Comparison of ENCODE assay signal across 22 cellular contexts in the genomic region with DNA sequence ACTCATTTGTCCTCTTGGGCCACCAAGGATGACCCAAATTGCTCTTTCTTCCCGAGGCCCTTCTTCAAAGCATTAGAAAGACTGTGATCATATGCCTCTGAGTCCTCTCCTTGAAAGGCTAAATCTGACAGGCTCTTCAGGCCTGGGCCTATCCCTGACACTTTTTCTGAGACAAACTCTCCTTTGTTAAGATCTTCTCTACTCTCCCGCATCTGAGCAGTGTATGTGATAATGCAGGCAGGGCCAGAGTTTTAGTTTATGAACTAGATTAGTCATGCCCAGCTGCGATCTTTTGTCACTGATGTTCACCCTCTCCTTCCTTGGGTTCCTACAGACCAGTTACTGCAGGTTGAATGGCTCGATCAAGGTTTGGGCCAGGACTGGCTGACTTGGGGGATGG. TPM values are rescaled to one million over a fixed set of nuclear protein-coding genes. Genes with fewer than 3 reads are reported as not detected.
"Had no signal": no experiment of that assay in that cellular context is flagged by ENCODE, and none has a peak within 500 bp of the region (broad histone marks: within the 10 kb centered on the region; RNA-seq: fewer than 3 reads in every experiment).

No MANE protein-coding gene starts in this region.

- ATAC-seq: gastroesophageal sphincter; left colon; left ventricle myocardium superior; naive thymus-derived CD4-positive, alpha-beta T cell had no signal

- DNase-seq: cerebellar nuclear complex; colonic mucosa; dermis blood vessel endothelial cell; kidney; left colon; left ventricle myocardium superior; naive thymus-derived CD4-positive, alpha-beta T cell; nephron progenitor cell; sigmoid colon; stimulated activated CD4-positive, alpha-beta T cell treated with anti-CD3 and anti-CD28 coated beads, Interleukin-2, amount 100 ng/mL, for 24 hours; stimulated activated naive CD4-positive, alpha-beta T cell; stomach; substantia nigra had no signal

RNA-seq across cellular contexts. Expression of gene MASP1, which starts 39.2 kb away (rescaled TPM):
- total RNA-seq: mononuclear cell; naive thymus-derived CD4-positive, alpha-beta T cell; osteocyte had no signal
- polyA plus RNA-seq: naive thymus-derived CD4-positive, alpha-beta T cell had no signal

RNA-seq across cellular contexts. Expression of gene RTP1, which starts 55.0 kb away (rescaled TPM):
- total RNA-seq: colonic mucosa; dermis blood vessel endothelial cell; gastroesophageal sphincter; hepatocyte; kidney; left colon; left ventricle myocardium superior; lung; mesenteric fat pad; mononuclear cell; naive thymus-derived CD4-positive, alpha-beta T cell; osteocyte; posterior vena cava; right atrium auricular region; sigmoid colon; stomach; urinary bladder had no signal
- polyA plus RNA-seq: hepatocyte; lung; naive thymus-derived CD4-positive, alpha-beta T cell; stomach; urinary bladder had no signal
